ENCODE assay signal across 21 cellular contexts in genomic region chr2:86392873-86393272, GRCh38.
"Had no signal": no experiment of that assay in that cellular context is flagged by ENCODE, and none has a peak within 500 bp of the region (broad histone marks: within the 10 kb centered on the region; RNA-seq: fewer than 3 reads in every experiment).

No MANE protein-coding gene starts in this region.

- H3K4me3 Mint-ChIP-seq: activated CD4-positive, alpha-beta T cell treated with anti-CD3 and anti-CD28 coated beads for 36 hours; activated CD8-positive, alpha-beta T cell treated with anti-CD3 and anti-CD28 coated beads for 36 hours; mesothelial cell of epicardium; neural crest cell; stimulated activated naive B cell treated with anti-CD40 and anti-IgM and Interleukin-4, amounts not matched to agents 10 μg/mL and 1 μg/mL and 100 μg/mL, for 72 hours; T-cell had no signal

- H3K4me3 ChIP-seq: lung, transverse colon, vagina had no signal

- ATAC-seq: T-cell had no signal

- DNase-seq: activated effector memory CD4-positive, alpha-beta T cell treated with anti-CD3 and anti-CD28 coated beads, Interleukin-2, amount 50 U/mL, for 16 hours; activated T-cell treated with anti-CD3 and anti-CD28 coated beads, Interleukin-2, amount 50 U/mL, for 48 hours; amniotic stem cell; central memory CD4-positive, alpha-beta T cell; cortex of kidney; effector CD8-positive, alpha-beta T cell; foreskin fibroblast; stimulated activated CD4-positive, alpha-beta T cell treated with anti-CD3 and anti-CD28 coated beads, Interleukin-15, amount 100 ng/mL, for 24 hours; stimulated activated CD4-positive, alpha-beta T cell treated with anti-CD3 and anti-CD28 coated beads, Interleukin-4, amount 100 ng/mL, for 1 hour; stimulated activated naive B cell treated with anti-CD40 and anti-IgM and Interleukin-4, amounts not matched to agents 10 μg/mL and 1 μg/mL and 100 μg/mL, for 72 hours; T-cell had no signal

- H3K27ac ChIP-seq: vagina, VCaP had no signal

- H3K36me3 Mint-ChIP-seq: mesothelial cell of epicardium, T-cell had no signal

- H3K4me1 Mint-ChIP-seq: neural crest cell had no signal

- FAIRE-seq: endothelial cell of umbilical vein had no signal

- H3K9me3 ChIP-seq: transverse colon, vagina had no signal

- H3K27me3 Mint-ChIP-seq: activated CD8-positive, alpha-beta T cell treated with anti-CD3 and anti-CD28 coated beads for 36 hours had no signal

- H3K4me1 ChIP-seq: vagina had no signal

- H3K9me3 Mint-ChIP-seq: activated CD8-positive, alpha-beta T cell treated with anti-CD3 and anti-CD28 coated beads for 36 hours; activated naive CD4-positive, alpha-beta T cell treated with anti-CD3 and anti-CD28 coated beads, Interleukin-2, amount 50 U/mL, for 24 hours had no signal

- H3K27me3 ChIP-seq: transverse colon, vagina had no signal

- H3K27ac Mint-ChIP-seq: activated CD4-positive, alpha-beta T cell treated with anti-CD3 and anti-CD28 coated beads for 36 hours; activated naive CD4-positive, alpha-beta T cell treated with anti-CD3 and anti-CD28 coated beads, Interleukin-2, amount 50 U/mL, for 24 hours; mesothelial cell of epicardium; stimulated activated naive B cell treated with anti-CD40 and anti-IgM and Interleukin-4, amounts not matched to agents 10 μg/mL and 1 μg/mL and 100 μg/mL, for 72 hours; T-cell had no signal

- H3K36me3 ChIP-seq: transverse colon, vagina had no signal
